11 cellular contexts compared by ENCODE assay signal in the genomic region with DNA sequence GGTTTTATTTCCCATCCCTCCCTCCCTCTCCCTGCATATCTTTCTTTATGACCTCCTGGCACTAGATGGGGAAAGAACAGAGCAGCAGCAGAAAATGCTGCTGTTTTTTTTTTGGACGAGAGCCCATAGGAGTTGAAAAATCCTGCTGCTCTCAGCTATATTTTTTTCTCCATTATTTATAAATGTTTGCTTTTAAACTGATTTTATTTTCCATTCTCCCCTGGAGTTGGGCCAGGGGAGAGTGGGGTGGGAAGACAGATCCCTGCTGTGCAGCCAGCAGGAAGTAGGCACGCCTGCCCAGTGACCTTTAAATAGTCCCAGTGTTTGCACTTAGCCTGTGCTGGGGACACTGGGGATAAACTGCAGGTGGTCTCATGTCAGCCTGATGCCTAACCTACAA. TPM values are rescaled to one million over a fixed set of nuclear protein-coding genes. Genes with fewer than 3 reads are reported as not detected.
DNase-seq lines count a peak whose midpoint lies in the region; ATAC-seq, FAIRE-seq and TF ChIP-seq lines count a peak whose summit lies in the region.
"Had no signal": no experiment of that assay in that cellular context is flagged by ENCODE, and none has a peak within 500 bp of the region (broad histone marks: within the 10 kb centered on the region; RNA-seq: fewer than 3 reads in every experiment).

No MANE protein-coding gene starts in this region.

- no peak for TF ChIP-seq CTCF in IMR-90 (conservative IDR thresholded peaks at IDR 0.05; ENCODE audit: low read depth, low read length)
- no peak for TF ChIP-seq CTCF in kidney (IDR thresholded peaks at IDR 0.05; ENCODE audit: borderline replicate concordance, extremely low read depth, insufficient read depth)
- TF ChIP-seq CTCF in sigmoid colon (IDR thresholded peaks at IDR 0.05) = no peak
- TF ChIP-seq CTCF in CD4-positive, alpha-beta T cell (IDR thresholded peaks at IDR 0.05) = no peak

- no peak for DNase-seq in IMR-90
- peak; percentile 38 for DNase-seq in brain pericyte (ENCODE audit: low read depth, low spot score)
- DNase-seq in kidney = peak; percentile 78
- DNase-seq in sigmoid colon = no peak
- no peak for DNase-seq in midbrain (lab: John Stamatoyannopoulos, UW)
- DNase-seq in CD4-positive, alpha-beta T cell = no peak
- no peak for DNase-seq in HuH-7.5 (ENCODE audit: low spot score)
- DNase-seq: NCI-H1105 treated with DMSO at 0.1 percent for 48 hours; stimulated activated naive CD4-positive, alpha-beta T cell had no signal

- peaks cover 6% of the 10 kb centered on the region; the same call in 1 of the 2 replicates for H3K4me1 ChIP-seq in IMR-90 (ENCODE audit: control insufficient read depth, insufficient read depth, low read length)
- peaks cover 12 to 14% of the 10 kb centered on the region in 2 donors for H3K4me1 ChIP-seq in kidney (ENCODE audit: control insufficient read depth in 1 of 2, insufficient read depth in 1 of 2, low read depth in 1 of 2, low read length in 2 of 2)
- peaks cover 0 to 37% (median 29%) of the 10 kb centered on the region in 4 donors for H3K4me1 ChIP-seq in sigmoid colon

- H4K20me1 ChIP-seq in IMR-90 (ENCODE audit: insufficient read depth, low read length) = no peaks in the 10 kb centered on the region

- H3K23ac ChIP-seq in IMR-90 (ENCODE audit: low read depth, low read length) = no peak overlapping the region

- dilution Hi-C loops in IMR-90 (cut with HindIII; ENCODE audit: low sequenced_read_pairs, unreplicated experiment) = no loop called here

- H2BK5ac ChIP-seq in IMR-90 (ENCODE audit: low read depth, low read length, poor library complexity, severe bottlenecking) = no peak overlapping the region

- intact Hi-C loops in IMR-90 (cut with micrococcal nuclease) (no loop called here), kidney (cut with DNase I) (no loop called here), sigmoid colon (cut with DNase I) (no loop called here)
- intact Hi-C loops in CD4-positive, alpha-beta T cell (cut with DNase I, micrococcal nuclease) = no loop called here

- peaks cover 98% of the 10 kb centered on the region for H3K36me3 Mint-ChIP-seq in CD4-positive, alpha-beta T cell (ENCODE audit: low read depth)

- H2AK9ac ChIP-seq in IMR-90 (replicated peaks; ENCODE audit: low read depth, low read length, poor library complexity) = no peak overlapping the region

- ATAC-seq in IMR-90 (ENCODE audit: low read depth) (no peak), GM18870 (IDR thresholded peaks at IDR 0.05; ENCODE audit: unreplicated experiment) (no peak)
- no peak for ATAC-seq in CD4-positive, alpha-beta T cell (ENCODE audit: poor library complexity)

- no peak overlapping the region for H2AK5ac ChIP-seq in IMR-90 (ENCODE audit: low read depth, low read length)

- H3K27ac ChIP-seq in IMR-90 (ENCODE audit: insufficient read depth, low read length) = peak overlapping the region; percentile 8; the same call in 1 of the 2 replicates
- peak overlapping the region in 1 of 2 donors; percentile 54 for H3K27ac ChIP-seq in kidney (ENCODE audit: low read depth in 2 of 2, low read length in 2 of 2)
- peak overlapping the region; percentile 60 to 73 (median 61) for H3K27ac ChIP-seq in sigmoid colon
- H3K27ac ChIP-seq in CD4-positive, alpha-beta T cell (ENCODE audit: low read depth, low read length) = no peak overlapping the region
- H3K27ac ChIP-seq: cardiac muscle cell had no signal

- no peak overlapping the region for H4K91ac ChIP-seq in IMR-90 (ENCODE audit: insufficient read depth, low read depth, low read length)

- no peak overlapping the region for H4K8ac ChIP-seq in IMR-90 (ENCODE audit: low read depth in 2 of 2, low read length in 2 of 2)

- no TSS peak for BruUV-seq in IMR-90 (replicated peaks; lab: Mats Ljungman, UMichigan)

- H4K5ac ChIP-seq in IMR-90 (ENCODE audit: low read depth, low read length) = no peak overlapping the region

- no peak overlapping the region for H2AFZ ChIP-seq in IMR-90 (replicated peaks; ENCODE audit: low read length, poor library complexity)

- CTCF ChIA-PET in IMR-90 (lab: Yijun Ruan, JAX) = no interaction called here
- CTCF ChIA-PET in CD4-positive, alpha-beta T cell (lab: Charles Lee) = no interaction called here

- no peaks in the 10 kb centered on the region for H3K9me3 Mint-ChIP-seq in CD4-positive, alpha-beta T cell

- TF ChIP-seq RAD21 in IMR-90 (IDR thresholded peaks at IDR 0.05; ENCODE audit: low read length) = no peak

- H3K79me1 ChIP-seq in IMR-90 (ENCODE audit: low read depth in 1 of 2, low read length in 2 of 2) = peaks cover 11 to 18% of the 10 kb centered on the region in 2 experiments; a peak in 3 of 4 replicates

- POLR2A ChIA-PET in IMR-90 (lab: Charles Lee; ENCODE audit: unreplicated experiment) = no interaction called here
- POLR2A ChIA-PET in CD4-positive, alpha-beta T cell (lab: Charles Lee) = no interaction called here

- H3K18ac ChIP-seq in IMR-90 (ENCODE audit: low read depth, low read length) = no peak overlapping the region

- no peak overlapping the region for H3K4me3 Mint-ChIP-seq in CD4-positive, alpha-beta T cell

- H3K36me3 ChIP-seq in IMR-90 (ENCODE audit: control insufficient read depth, insufficient read depth, low read length) (peaks cover 20% of the 10 kb centered on the region), kidney (ENCODE audit: control insufficient read depth in 1 of 2, insufficient read depth in 2 of 2, low read length in 2 of 2) (peaks cover 15 to 20% of the 10 kb centered on the region in 2 donors), sigmoid colon (peaks cover 0 to 71% (median 21%) of the 10 kb centered on the region in 4 donors)

- H2BK15ac ChIP-seq in IMR-90 (ENCODE audit: low read depth, low read length) = no peak overlapping the region

- no peak overlapping the region for H3K9ac ChIP-seq in IMR-90 (ENCODE audit: low read depth, low read length)
- H3K9ac ChIP-seq in kidney (ENCODE audit: low read length in 2 of 2) = no peak overlapping the region

- no peak overlapping the region for H2BK20ac ChIP-seq in IMR-90 (ENCODE audit: low read depth, low read length)

- no peak for FAIRE-seq in kidney (lab: Jason Lieb, UNC)

- H3K4me1 Mint-ChIP-seq in CD4-positive, alpha-beta T cell (ENCODE audit: low read depth) = peaks cover 37% of the 10 kb centered on the region

- H3K9me1 ChIP-seq in IMR-90 (ENCODE audit: insufficient read depth, low read length) = peaks cover 9% of the 10 kb centered on the region

- no peaks in the 10 kb centered on the region for H3K27me3 Mint-ChIP-seq in CD4-positive, alpha-beta T cell

- H2BK120ac ChIP-seq in IMR-90 (ENCODE audit: low read depth, low read length) = no peak overlapping the region

- WGBS in IMR-90 (ENCODE audit: extremely low coverage in 2 of 2, insufficient read length in 1 of 2), 2 experiments = no CpG with 5 or more reads among the region's 2 CpGs
- WGBS in sigmoid colon, 2 donors = 17 to 47% methylated on average over 2 of the region's 2 CpGs

- TF ChIP-seq POLR2A in IMR-90 (IDR thresholded peaks at IDR 0.05; ENCODE audit: low read depth, low read length) = no peak
- TF ChIP-seq POLR2A in sigmoid colon (IDR thresholded peaks at IDR 0.05) = no peak

- no peak overlapping the region for H3K27ac Mint-ChIP-seq in CD4-positive, alpha-beta T cell

- no peaks in the 10 kb centered on the region for H3K9me3 ChIP-seq in IMR-90 (ENCODE audit: control insufficient read depth, insufficient read depth, low read length)
- no peaks in the 10 kb centered on the region for H3K9me3 ChIP-seq in kidney (ENCODE audit: control insufficient read depth in 1 of 2, low read length in 2 of 2)
- no peaks in the 10 kb centered on the region for H3K9me3 ChIP-seq in sigmoid colon
- no peaks in the 10 kb centered on the region for H3K9me3 ChIP-seq in CD4-positive, alpha-beta T cell (ENCODE audit: control insufficient read depth, low read length)

- no peak overlapping the region for H3K56ac ChIP-seq in IMR-90 (ENCODE audit: extremely low read depth, insufficient read depth, low read length)

- H3K4me2 ChIP-seq in IMR-90 (ENCODE audit: low read depth, low read length) = no peak overlapping the region

- no peaks in the 10 kb centered on the region for H3K27me3 ChIP-seq in IMR-90 (ENCODE audit: control insufficient read depth, insufficient read depth, low read length)
- H3K27me3 ChIP-seq in sigmoid colon = no peaks in the 10 kb centered on the region
- no peaks in the 10 kb centered on the region for H3K27me3 ChIP-seq in CD4-positive, alpha-beta T cell (ENCODE audit: control insufficient read depth, insufficient read depth, low read length)
- H3K27me3 ChIP-seq: cardiac muscle cell had no signal

- TF ChIP-seq EP300 in sigmoid colon (IDR thresholded peaks at IDR 0.05) = no peak

- H3K14ac ChIP-seq in IMR-90 (replicated peaks; ENCODE audit: low read depth, low read length) = no peak overlapping the region

- in situ Hi-C loops in IMR-90 (cut with MboI; ENCODE audit: low sequenced_read_pairs) = no loop called here

- no peak overlapping the region for H3K4ac ChIP-seq in IMR-90 (ENCODE audit: low read depth, low read length)

- H3K4me3 ChIP-seq in IMR-90 (ENCODE audit: insufficient read depth, low read depth, low read length) (no peak overlapping the region), kidney (ENCODE audit: low read length in 2 of 2) (no peak overlapping the region), sigmoid colon (no peak overlapping the region)
- H3K4me3 ChIP-seq: cardiac muscle cell had no signal

TF ChIP-seq in IMR-90, 13 proteins besides CTCF, POLR2A, EP300 and RAD21:
- no peak for TF ChIP-seq CHD1 (IDR thresholded peaks at IDR 0.05; ENCODE audit: low read depth, low read length)
- no peak for TF ChIP-seq MAFK (IDR thresholded peaks at IDR 0.05; ENCODE audit: low read depth, low read length)
- no peak for TF ChIP-seq RFX5 (IDR thresholded peaks at IDR 0.05; ENCODE audit: low read depth, low read length)

RNA-seq across cellular contexts. Expression of a gene that starts 17.4 kb away (rescaled TPM):
- 37.6 and 42.2 TPM in 2 replicates for total RNA-seq in IMR-90 (2012; rRNA removed)
- polyA plus RNA-seq in IMR-90 (2012; rRNA removed) = 8.8 and 11.1 TPM in 2 replicates
- 3.2 and 3.4 TPM in 2 replicates for polyA plus RNA-seq in IMR-90 (2012; cell fraction: cytosol; rRNA removed)
- polyA plus RNA-seq in IMR-90 (2012; cell fraction: nucleus; rRNA removed; ENCODE audit: low replicate concordance) = 2.7 and 12.8 TPM in 2 replicates
- total RNA-seq in kidney = 89.3 TPM
- polyA plus RNA-seq in kidney (ENCODE audit: insufficient read depth, low read depth, low replicate concordance) = 7.4 TPM
- total RNA-seq in sigmoid colon = 10 to 100 TPM; 36.7 to 43.2 (median 39.2) TPM
- 10 to 100 TPM in 1 of 3 donors, 1 to 10 TPM in 2; 2.5 to 14.8 (median 3.0) TPM for polyA plus RNA-seq in sigmoid colon
- total RNA-seq in CD4-positive, alpha-beta T cell = 10 to 100 TPM; 47.0 to 51.7 TPM

RNA-seq across cellular contexts. Expression of a gene that starts 37.5 kb away (rescaled TPM):
- total RNA-seq in IMR-90 (2012; rRNA removed) (0.18 and 0.28 TPM in 2 replicates), kidney (2.0 TPM), sigmoid colon (1 to 10 TPM; 2.7 to 5.3 (median 3.1) TPM)
- polyA plus RNA-seq in IMR-90 (2012; rRNA removed) (0.89 and 1.0 TPM in 2 replicates), kidney (ENCODE audit: insufficient read depth, low read depth, low replicate concordance) (1.6 TPM), sigmoid colon (1 to 10 TPM in 2 of 3 donors, under 1 TPM in 1; 0.46 to 1.8 (median 1.2) TPM)
- polyA plus RNA-seq in IMR-90 (2012; cell fraction: cytosol; rRNA removed) = 0.21 and 0.47 TPM in 2 replicates
- polyA plus RNA-seq in IMR-90 (2012; cell fraction: nucleus; rRNA removed; ENCODE audit: low replicate concordance) = 3.2 and 5.7 TPM in 2 replicates
- total RNA-seq in CD4-positive, alpha-beta T cell = 1 to 10 TPM; 1.6 to 1.8 TPM

Comparison
In these comparisons a context has a peak if more than half of its experiments do, and no peak if none do; other contexts are left out.
1. DNase-seq: peak in brain pericyte (single experiment) and kidney (single experiment); none in IMR-90 (single experiment), sigmoid colon (single experiment), midbrain (single experiment), CD4-positive, alpha-beta T cell (0 of 10) and HuH-7.5 (single experiment).